ENCODE assay signal across 9 cellular contexts in the genomic region with DNA sequence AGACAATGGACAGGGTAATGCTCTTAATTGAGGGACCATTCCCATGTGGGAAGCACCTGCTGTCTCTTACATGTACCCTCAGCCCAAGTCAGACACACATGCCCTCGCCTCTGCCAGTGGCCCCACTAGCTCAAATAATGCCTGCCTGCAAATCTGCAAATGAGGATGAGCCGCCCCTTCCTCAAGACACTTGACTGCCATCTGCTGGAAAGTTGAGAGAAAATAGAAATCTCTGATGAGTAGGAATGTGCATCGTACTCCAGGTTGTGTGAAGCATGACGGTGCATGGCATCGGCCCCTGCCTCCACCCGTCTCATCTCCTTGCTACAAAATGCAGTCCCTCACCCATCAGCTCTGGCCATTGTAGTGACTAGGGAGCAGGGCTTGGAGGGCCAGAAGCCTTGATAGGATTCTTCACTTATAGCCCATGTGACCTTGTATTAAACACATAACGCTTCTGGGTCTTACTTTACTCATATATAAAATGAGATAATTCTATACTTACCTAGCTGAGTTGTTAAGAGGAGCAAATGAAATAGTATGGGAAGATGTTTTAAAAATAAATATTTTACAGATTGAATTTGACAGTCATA. TPM values are rescaled to one million over a fixed set of nuclear protein-coding genes. Genes with fewer than 3 reads are reported as not detected.
A peak's percentile ranks its signal among the peaks of the same experiment; 100 is the strongest.
DNase-seq lines count a peak whose midpoint lies in the region; ATAC-seq and TF ChIP-seq lines count a peak whose summit lies in the region.
"Had no signal": no experiment of that assay in that cellular context is flagged by ENCODE, and none has a peak within 500 bp of the region (broad histone marks: within the 10 kb centered on the region; RNA-seq: fewer than 3 reads in every experiment).

No MANE protein-coding gene starts in this region.

- peaks cover 4% of the 10 kb centered on the region for H3K4me1 Mint-ChIP-seq in activated CD8-positive, alpha-beta T cell treated with anti-CD3 and anti-CD28 coated beads for 36 hours (ENCODE audit: low read depth)
- H3K4me1 Mint-ChIP-seq: central memory CD8-positive, alpha-beta T cell had no signal

- intact Hi-C loops in Right ventricle myocardium inferior (cut with DNase I): no loop called here
- intact Hi-C loops in cardiac septum (cut with DNase I): loop anchor here (5.0 kb wide), 1 partner anchor 186 kb away; no protein-coding TSS in a partner anchor
- intact Hi-C loops in activated CD8-positive, alpha-beta T cell treated with anti-CD3 and anti-CD28 coated beads for 36 hours (cut with micrococcal nuclease): loop anchor here (10.0 kb wide), 3 partner anchors 161 to 339 kb away; partner anchors contain the start of gene EXOG

- POLR2A ChIA-PET in activated CD8-positive, alpha-beta T cell treated with anti-CD3 and anti-CD28 coated beads for 36 hours (lab: Charles Lee): no interaction called here

- no peaks in the 10 kb centered on the region for H3K36me3 Mint-ChIP-seq in activated CD8-positive, alpha-beta T cell treated with anti-CD3 and anti-CD28 coated beads for 36 hours (ENCODE audit: low read depth)

- peak; percentile 56 for TF ChIP-seq CTCF in activated CD8-positive, alpha-beta T cell treated with anti-CD3 and anti-CD28 coated beads for 36 hours (IDR thresholded peaks at IDR 0.05)

- H3K27me3 Mint-ChIP-seq in activated CD8-positive, alpha-beta T cell treated with anti-CD3 and anti-CD28 coated beads for 36 hours: peaks cover 31% of the 10 kb centered on the region

- H3K4me3 Mint-ChIP-seq in activated CD8-positive, alpha-beta T cell treated with anti-CD3 and anti-CD28 coated beads for 36 hours: no peak overlapping the region
- H3K4me3 Mint-ChIP-seq: central memory CD8-positive, alpha-beta T cell had no signal

- DNase-seq in Right ventricle myocardium inferior (ENCODE audit: missing footprints) (no peak), cardiac septum (ENCODE audit: low spot score) (no peak), NCI-H2081 (lab: John Stamatoyannopoulos, UW) (peak; percentile 57 to 68), iris pigment epithelial cell (ENCODE audit: low read depth) (peak; percentile 57)
- peak; percentile 17 for DNase-seq in activated CD8-positive, alpha-beta T cell treated with anti-CD3 and anti-CD28 coated beads for 36 hours

- ATAC-seq in Right ventricle myocardium inferior (peak; percentile 41), GM19023 (IDR thresholded peaks at IDR 0.05; ENCODE audit: unreplicated experiment) (no peak), GM21825 (IDR thresholded peaks at IDR 0.05; ENCODE audit: unreplicated experiment) (no peak), GM18511 (IDR thresholded peaks at IDR 0.05; ENCODE audit: unreplicated experiment) (no peak)
- peak; percentile 53 for ATAC-seq in activated CD8-positive, alpha-beta T cell treated with anti-CD3 and anti-CD28 coated beads for 36 hours

- H3K27ac Mint-ChIP-seq in activated CD8-positive, alpha-beta T cell treated with anti-CD3 and anti-CD28 coated beads for 36 hours: no peak overlapping the region

- CTCF ChIA-PET in activated CD8-positive, alpha-beta T cell treated with anti-CD3 and anti-CD28 coated beads for 36 hours (lab: Charles Lee): interaction anchor here (0.6 to 7.4 kb wide), 20 partner anchors 9 to 466 kb away, joined by 3 to 190 read pairs (median 4); partner anchors contain the start of gene EXOG

- no peaks in the 10 kb centered on the region for H3K9me3 Mint-ChIP-seq in activated CD8-positive, alpha-beta T cell treated with anti-CD3 and anti-CD28 coated beads for 36 hours
- H3K9me3 Mint-ChIP-seq: central memory CD8-positive, alpha-beta T cell had no signal

RNA-seq across cellular contexts. Expression of gene SCN5A, which starts 6.3 kb away (rescaled TPM):
- total RNA-seq in Right ventricle myocardium inferior: 163 TPM
- 166 TPM for total RNA-seq in cardiac septum
- total RNA-seq in activated CD8-positive, alpha-beta T cell treated with anti-CD3 and anti-CD28 coated beads for 36 hours: under 1 TPM; 0.20 to 0.52 TPM

Comparison
In these comparisons a context has a peak if more than half of its experiments do, and no peak if none do; other contexts are left out.
1. ATAC-seq: peak in Right ventricle myocardium inferior (single experiment) and activated CD8-positive, alpha-beta T cell treated with anti-CD3 and anti-CD28 coated beads for 36 hours (single experiment); none in GM19023 (single experiment), GM21825 (single experiment) and GM18511 (single experiment).
2. DNase-seq: peak in NCI-H2081 (2 of 2), activated CD8-positive, alpha-beta T cell treated with anti-CD3 and anti-CD28 coated beads for 36 hours (single experiment) and iris pigment epithelial cell (single experiment); none in Right ventricle myocardium inferior (single experiment) and cardiac septum (single experiment).
3. RNA of gene SCN5A, which starts 6.3 kb away (total RNA-seq): 166 TPM in cardiac septum (single experiment) and 163 TPM in Right ventricle myocardium inferior (single experiment); 0.20 to 0.52 TPM in activated CD8-positive, alpha-beta T cell treated with anti-CD3 and anti-CD28 coated beads for 36 hours; every median in the first group is over 100 times any median in the second.